In the genomic region with DNA sequence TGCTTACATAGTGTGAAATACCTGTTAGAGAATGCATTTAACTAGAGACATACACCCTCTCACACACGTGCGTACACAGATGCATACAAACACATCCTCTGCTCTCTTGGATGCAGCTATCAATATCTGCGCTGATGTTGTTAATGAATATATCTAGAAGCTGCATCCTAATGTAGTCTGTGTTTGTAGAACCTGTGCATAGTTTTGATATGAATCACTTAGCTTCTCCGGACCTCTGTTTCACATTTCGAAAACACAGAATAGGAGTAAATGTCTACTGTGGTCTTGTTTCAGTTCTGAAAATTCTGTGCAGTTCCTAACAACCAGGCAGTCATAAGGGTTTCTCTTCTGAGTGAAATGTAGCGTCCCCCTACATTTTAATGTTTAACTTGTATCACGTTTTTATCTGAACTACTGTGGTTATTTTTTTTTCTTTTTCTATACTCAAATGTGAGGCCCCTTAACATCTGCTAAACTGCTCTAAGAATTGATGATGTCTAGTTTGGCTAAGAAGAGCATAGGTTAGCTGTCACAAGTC, we compare ENCODE assay signal across 10 cellular contexts.
A peak's percentile ranks its signal among the peaks of the same experiment; 100 is the strongest.
DNase-seq lines count a peak whose midpoint lies in the region; ATAC-seq and TF ChIP-seq lines count a peak whose summit lies in the region.
"Had no signal": no experiment of that assay in that cellular context is flagged by ENCODE, and none has a peak within 500 bp of the region (broad histone marks: within the 10 kb centered on the region; RNA-seq: fewer than 3 reads in every experiment).

No MANE protein-coding gene starts in this region.

- no peaks in the 10 kb centered on the region for H3K27me3 Mint-ChIP-seq in natural killer cell treated with Interleukin-12 subunit alpha and Interleukin-12 subunit beta and Interleukin-15 and Interleukin-18, amount 100 ng/mL, for 72 hours
- H3K27me3 Mint-ChIP-seq in natural killer cell (ENCODE audit: low read depth in 2 of 2): no peaks in the 10 kb centered on the region
- no peaks in the 10 kb centered on the region for H3K27me3 Mint-ChIP-seq in activated naive CD8-positive, alpha-beta T cell

- peak; percentile 57 to 91 for ATAC-seq in natural killer cell treated with Interleukin-12 subunit alpha and Interleukin-12 subunit beta and Interleukin-15 and Interleukin-18, amount 100 ng/mL, for 72 hours
- ATAC-seq in natural killer cell (no peak), HG03097 (IDR thresholded peaks at IDR 0.05; ENCODE audit: low FRiP score, unreplicated experiment) (peak; percentile 93)

- H3K9me3 Mint-ChIP-seq in natural killer cell treated with Interleukin-12 subunit alpha and Interleukin-12 subunit beta and Interleukin-15 and Interleukin-18, amount 100 ng/mL, for 72 hours: no peaks in the 10 kb centered on the region
- H3K9me3 Mint-ChIP-seq in natural killer cell: no peaks in the 10 kb centered on the region
- no peaks in the 10 kb centered on the region for H3K9me3 Mint-ChIP-seq in activated naive CD8-positive, alpha-beta T cell (ENCODE audit: low read depth)

- DNase-seq in natural killer cell treated with Interleukin-12 subunit alpha and Interleukin-12 subunit beta and Interleukin-15 and Interleukin-18, amount 100 ng/mL, for 72 hours (ENCODE audit: low spot score): no peak
- DNase-seq in natural killer cell: no peak
- no peak for DNase-seq in amniotic stem cell (lab: John Stamatoyannopoulos, UW)
- no peak for DNase-seq in NCI-H2171 (lab: John Stamatoyannopoulos, UW)
- DNase-seq in NCI-H2227 treated with DMSO at 0.1 percent for 48 hours (lab: John Stamatoyannopoulos, UW): no peak
- no peak for DNase-seq in stimulated activated CD4-positive, alpha-beta T cell treated with anti-CD3 and anti-CD28 coated beads, Interleukin-2, amount 100 ng/mL, for 24 hours
- DNase-seq: cerebellar nuclear complex, retina had no signal

- no peaks in the 10 kb centered on the region for H3K36me3 Mint-ChIP-seq in natural killer cell treated with Interleukin-12 subunit alpha and Interleukin-12 subunit beta and Interleukin-15 and Interleukin-18, amount 100 ng/mL, for 72 hours
- H3K36me3 Mint-ChIP-seq in natural killer cell: no peaks in the 10 kb centered on the region
- peaks cover 8% of the 10 kb centered on the region for H3K36me3 Mint-ChIP-seq in activated naive CD8-positive, alpha-beta T cell

- H3K4me1 Mint-ChIP-seq in natural killer cell treated with Interleukin-12 subunit alpha and Interleukin-12 subunit beta and Interleukin-15 and Interleukin-18, amount 100 ng/mL, for 72 hours (ENCODE audit: low read depth in 2 of 2): peaks cover 23 to 54% of the 10 kb centered on the region in 2 donors
- H3K4me1 Mint-ChIP-seq in natural killer cell: peaks cover 34 to 53% of the 10 kb centered on the region in 2 donors
- H3K4me1 Mint-ChIP-seq in activated naive CD8-positive, alpha-beta T cell (ENCODE audit: low read depth): peaks cover 58% of the 10 kb centered on the region

- peak overlapping the region; percentile 7 to 36 for H3K27ac Mint-ChIP-seq in natural killer cell treated with Interleukin-12 subunit alpha and Interleukin-12 subunit beta and Interleukin-15 and Interleukin-18, amount 100 ng/mL, for 72 hours
- H3K27ac Mint-ChIP-seq in natural killer cell: peak overlapping the region in 1 of 2 donors; percentile 22
- H3K27ac Mint-ChIP-seq in activated naive CD8-positive, alpha-beta T cell: peak overlapping the region; percentile 66

- TF ChIP-seq CTCF in natural killer cell (IDR thresholded peaks at IDR 0.05): no peak

- intact Hi-C loops in natural killer cell (cut with micrococcal nuclease): no loop called here

- H3K4me3 Mint-ChIP-seq in natural killer cell treated with Interleukin-12 subunit alpha and Interleukin-12 subunit beta and Interleukin-15 and Interleukin-18, amount 100 ng/mL, for 72 hours: peak overlapping the region; percentile 43
- no peak overlapping the region for H3K4me3 Mint-ChIP-seq in natural killer cell
- peak overlapping the region; percentile 53 for H3K4me3 Mint-ChIP-seq in activated naive CD8-positive, alpha-beta T cell

Comparison
In these comparisons a context has a peak if more than half of its experiments do, and no peak if none do; other contexts are left out.
1. ATAC-seq: peak in natural killer cell treated with Interleukin-12 subunit alpha and Interleukin-12 subunit beta and Interleukin-15 and Interleukin-18, amount 100 ng/mL, for 72 hours (2 of 2) and HG03097 (single experiment); none in natural killer cell (0 of 3).